ENCODE assay signal across 15 cellular contexts in genomic region chrX:150849486-150849885, GRCh38. TPM values are rescaled to one million over a fixed set of nuclear protein-coding genes. Genes with fewer than 3 reads are reported as not detected.
DNase-seq lines count a peak whose midpoint lies in the region; ATAC-seq and TF ChIP-seq lines count a peak whose summit lies in the region.
"Had no signal": no experiment of that assay in that cellular context is flagged by ENCODE, and none has a peak within 500 bp of the region (broad histone marks: within the 10 kb centered on the region; RNA-seq: fewer than 3 reads in every experiment).

No MANE protein-coding gene starts in this region.

- peaks cover 2% of the 10 kb centered on the region for H3K79me2 ChIP-seq in trophoblast cell (ENCODE audit: control insufficient read depth, insufficient read depth, low read length, poor library complexity)

- H3K9me3 ChIP-seq in trophoblast cell (ENCODE audit: insufficient read depth, low read depth, low read length) = no peaks in the 10 kb centered on the region
- H3K9me3 ChIP-seq: BLaER1, Peyer's patch had no signal

- peaks cover 3 to 5% of the 10 kb centered on the region in 2 experiments for H3K4me1 ChIP-seq in trophoblast cell (ENCODE audit: control insufficient read depth in 1 of 2, insufficient read depth in 2 of 2, low read length in 2 of 2)
- H3K4me1 ChIP-seq: Peyer's patch had no signal

- no peak overlapping the region for H3K4me3 ChIP-seq in trophoblast cell (ENCODE audit: low read depth, low read length)
- H3K4me3 ChIP-seq: BLaER1, Peyer's patch had no signal

- no peak overlapping the region for H2AFZ ChIP-seq in trophoblast cell (ENCODE audit: insufficient read depth, low read length, poor library complexity)

- TF ChIP-seq CTCF in GM20000 (IDR thresholded peaks at IDR 0.05; ENCODE audit: extremely low read depth, missing control alignments) = no peak

- no peak overlapping the region for H2BK12ac ChIP-seq in trophoblast cell (ENCODE audit: low read length)

- peak overlapping the region; percentile 41 for H3K27ac ChIP-seq in trophoblast cell (ENCODE audit: low read depth, low read length)
- H3K27ac ChIP-seq: BLaER1, Peyer's patch had no signal

- H2BK120ac ChIP-seq in trophoblast cell (ENCODE audit: insufficient read depth, low read length, poor library complexity) = no peak overlapping the region

- H3K27me3 ChIP-seq in trophoblast cell (ENCODE audit: insufficient read depth, low read length) = no peaks in the 10 kb centered on the region
- H3K27me3 ChIP-seq: BLaER1, Peyer's patch had no signal

- no CpG with 5 or more reads among the region's 2 CpGs for WGBS in trophoblast cell (ENCODE audit: extremely low coverage, insufficient coverage, insufficient read length)

- H3K79me1 ChIP-seq in trophoblast cell (ENCODE audit: low read length) = no peaks in the 10 kb centered on the region

- H4K8ac ChIP-seq in trophoblast cell (ENCODE audit: low read depth, low read length) = no peak overlapping the region

- no peak overlapping the region for H3K4me2 ChIP-seq in trophoblast cell (ENCODE audit: low read length)
- H3K4me2 ChIP-seq: BLaER1 had no signal

- no peak overlapping the region for H4K12ac ChIP-seq in trophoblast cell (ENCODE audit: low read depth, low read length)

- H3K23ac ChIP-seq in trophoblast cell (ENCODE audit: low read length) = no peak overlapping the region

- no peak overlapping the region for H3K18ac ChIP-seq in trophoblast cell (ENCODE audit: low read length)

- no peak overlapping the region for H2AK5ac ChIP-seq in trophoblast cell (ENCODE audit: low read length)

- no peak overlapping the region for H3K4ac ChIP-seq in trophoblast cell (ENCODE audit: low read depth, low read length)

- H3K14ac ChIP-seq in trophoblast cell (ENCODE audit: low read length) = no peak overlapping the region

- DNase-seq in trophoblast cell (peak in 1 of 2 donors; percentile 73), NCI-H510A (lab: John Stamatoyannopoulos, UW) (no peak), GM20000 (ENCODE audit: low spot score) (no peak)
- DNase-seq: activated CD4-positive, CD25-positive, alpha-beta regulatory T cell; DND-41; effector CD4-positive, alpha-beta T cell; left ventricle myocardium superior; NCI-H526; Peyer's patch had no signal

- H3K9ac ChIP-seq in trophoblast cell (ENCODE audit: low read length) = no peak overlapping the region
- H3K9ac ChIP-seq: BLaER1 had no signal

- H3K36me3 ChIP-seq in trophoblast cell (ENCODE audit: control insufficient read depth in 1 of 2, insufficient read depth in 2 of 2, low read length in 2 of 2) = peaks cover 0 to 1% of the 10 kb centered on the region in 2 experiments
- H3K36me3 ChIP-seq: BLaER1, Peyer's patch had no signal

- no peak overlapping the region for H2BK5ac ChIP-seq in trophoblast cell (ENCODE audit: low read depth, low read length, poor library complexity)

- ATAC-seq in GM18519 (IDR thresholded peaks at IDR 0.05; ENCODE audit: low FRiP score, unreplicated experiment) (peak; percentile 84), GM21717 (IDR thresholded peaks at IDR 0.05; ENCODE audit: unreplicated experiment) (peak; percentile 83), HG03354 (IDR thresholded peaks at IDR 0.05; ENCODE audit: poor library complexity, severe bottlenecking, unreplicated experiment) (peak; percentile 46), HG02981 (IDR thresholded peaks at IDR 0.05; ENCODE audit: unreplicated experiment) (no peak)
- ATAC-seq: HCT116, left ventricle myocardium superior had no signal

- no peak overlapping the region for H4K91ac ChIP-seq in trophoblast cell (ENCODE audit: low read depth, low read length)

RNA-seq across cellular contexts. Expression of gene CD99L2, which starts 49.0 kb away (rescaled TPM):
- polyA plus RNA-seq in trophoblast cell (2013) = 4.9 and 5.1 TPM in 2 replicates
